Comparison of ENCODE assay signal across 22 cellular contexts in genomic region chr16:72987480-72987901, GRCh38.
DNase-seq lines count a peak whose midpoint lies in the region; ATAC-seq and TF ChIP-seq lines count a peak whose summit lies in the region.
"Had no signal": no experiment of that assay in that cellular context is flagged by ENCODE, and none has a peak within 500 bp of the region (broad histone marks: within the 10 kb centered on the region; RNA-seq: fewer than 3 reads in every experiment).

No MANE protein-coding gene starts in this region.

- peak overlapping the region; percentile 97 for H3K27ac Mint-ChIP-seq in HFFc6
- no peak overlapping the region for H3K27ac Mint-ChIP-seq in CD4-positive, alpha-beta T cell
- H3K27ac Mint-ChIP-seq: activated naive CD8-positive, alpha-beta T cell treated with anti-CD3 and anti-CD28 coated beads for 36 hours; activated T-helper 1 cell treated with anti-CD3 and anti-CD28 coated beads, Interleukin-12 subunit alpha, Interleukin-12 subunit beta, Interleukin-2, Interleukin-4 antibody, amounts not matched to agents 30 ng/mL and 10 ng/mL and 1 ng/mL, durations not matched to agents 14 hours and 24 hours and 36 hours had no signal

- peaks cover 4% of the 10 kb centered on the region for H3K27me3 Mint-ChIP-seq in HFFc6 (ENCODE audit: insufficient read depth)
- H3K27me3 Mint-ChIP-seq in CD4-positive, alpha-beta T cell: no peaks in the 10 kb centered on the region
- H3K27me3 Mint-ChIP-seq: activated naive CD8-positive, alpha-beta T cell treated with anti-CD3 and anti-CD28 coated beads for 36 hours; brain had no signal

- H3K27me3 ChIP-seq in RWPE2 (ENCODE audit: insufficient read depth, poor library complexity, severe bottlenecking): no peaks in the 10 kb centered on the region
- no peaks in the 10 kb centered on the region for H3K27me3 ChIP-seq in skeletal muscle tissue (ENCODE audit: control insufficient read depth in 3 of 3, insufficient read depth in 3 of 3, low read length in 3 of 3)
- H3K27me3 ChIP-seq in CD4-positive, alpha-beta T cell (ENCODE audit: control insufficient read depth, insufficient read depth, low read length): no peaks in the 10 kb centered on the region

- H3K36me3 Mint-ChIP-seq in HFFc6 (ENCODE audit: low read depth): peaks cover 8% of the 10 kb centered on the region
- H3K36me3 Mint-ChIP-seq in CD4-positive, alpha-beta T cell (ENCODE audit: low read depth): no peaks in the 10 kb centered on the region
- H3K36me3 Mint-ChIP-seq: activated naive CD8-positive, alpha-beta T cell treated with anti-CD3 and anti-CD28 coated beads for 36 hours had no signal

- H3K9me3 ChIP-seq in RWPE2 (ENCODE audit: severe bottlenecking) (no peaks in the 10 kb centered on the region), skeletal muscle tissue (ENCODE audit: control insufficient read depth in 3 of 3, low read length in 3 of 3) (no peaks in the 10 kb centered on the region)
- H3K9me3 ChIP-seq in CD4-positive, alpha-beta T cell (ENCODE audit: control insufficient read depth, low read length): no peaks in the 10 kb centered on the region
- H3K9me3 ChIP-seq: mucosa of descending colon had no signal

- CTCF ChIA-PET in CD4-positive, alpha-beta T cell (lab: Charles Lee): no interaction called here

- intact Hi-C loops in CD4-positive, alpha-beta T cell (cut with DNase I, micrococcal nuclease): no loop called here

- H3K27ac ChIP-seq in RWPE2 (ENCODE audit: poor library complexity, severe bottlenecking) (peak overlapping the region; percentile 99), skeletal muscle tissue (ENCODE audit: low read depth, low read length) (peak overlapping the region; percentile 80)
- no peak overlapping the region for H3K27ac ChIP-seq in CD4-positive, alpha-beta T cell (ENCODE audit: low read depth, low read length)
- H3K27ac ChIP-seq: HL-60 had no signal

- no peak overlapping the region for H3K4me3 Mint-ChIP-seq in HFFc6
- H3K4me3 Mint-ChIP-seq in CD4-positive, alpha-beta T cell: no peak overlapping the region
- H3K4me3 Mint-ChIP-seq: activated naive CD8-positive, alpha-beta T cell treated with anti-CD3 and anti-CD28 coated beads for 36 hours; activated T-helper 1 cell treated with anti-CD3 and anti-CD28 coated beads, Interleukin-12 subunit alpha, Interleukin-12 subunit beta, Interleukin-2, Interleukin-4 antibody, amounts not matched to agents 30 ng/mL and 10 ng/mL and 1 ng/mL, durations not matched to agents 14 hours and 24 hours and 36 hours; brain had no signal

- peak overlapping the region in 1 of 3 donors; percentile 51 for H3K9ac ChIP-seq in skeletal muscle tissue (ENCODE audit: low read depth in 1 of 3, low read length in 3 of 3)

- H3K4me3 ChIP-seq in RWPE2 (ENCODE audit: severe bottlenecking) (no peak overlapping the region), skeletal muscle tissue (ENCODE audit: low read length in 3 of 3) (no peak overlapping the region)
- H3K4me3 ChIP-seq: K562, mucosa of descending colon had no signal

- TF ChIP-seq CTCF in HFFc6 (IDR thresholded peaks at IDR 0.05) (no peak), RWPE2 (IDR thresholded peaks at IDR 0.05; ENCODE audit: poor library complexity, severe bottlenecking) (no peak)
- TF ChIP-seq CTCF in CD4-positive, alpha-beta T cell (IDR thresholded peaks at IDR 0.05): no peak

- H3K4me1 ChIP-seq in RWPE2 (ENCODE audit: insufficient read depth, poor library complexity, severe bottlenecking) (peaks cover 56% of the 10 kb centered on the region), skeletal muscle tissue (ENCODE audit: control insufficient read depth in 3 of 3, insufficient read depth in 3 of 3, low read length in 3 of 3) (peaks cover 84 to 87% (median 84%) of the 10 kb centered on the region in 3 donors)

- H3K36me3 ChIP-seq in RWPE2 (ENCODE audit: low read depth): no peaks in the 10 kb centered on the region; the same call in 1 of the 2 replicates
- H3K36me3 ChIP-seq in skeletal muscle tissue (ENCODE audit: control insufficient read depth in 3 of 3, insufficient read depth in 3 of 3, low read length in 3 of 3): no peaks in the 10 kb centered on the region

- POLR2A ChIA-PET in CD4-positive, alpha-beta T cell (lab: Charles Lee): no interaction called here

- H3K9me3 Mint-ChIP-seq in HFFc6: no peaks in the 10 kb centered on the region
- H3K9me3 Mint-ChIP-seq in CD4-positive, alpha-beta T cell: no peaks in the 10 kb centered on the region
- H3K9me3 Mint-ChIP-seq: activated naive CD8-positive, alpha-beta T cell treated with anti-CD3 and anti-CD28 coated beads for 36 hours; activated T-helper 1 cell treated with anti-CD3 and anti-CD28 coated beads, Interleukin-12 subunit alpha, Interleukin-12 subunit beta, Interleukin-2, Interleukin-4 antibody, amounts not matched to agents 30 ng/mL and 10 ng/mL and 1 ng/mL, durations not matched to agents 14 hours and 24 hours and 36 hours; brain had no signal

- no peak for DNase-seq in HFFc6
- peak; percentile 86 for DNase-seq in RWPE2 (ENCODE audit: low spot score)
- DNase-seq in kidney tubule cell (ENCODE audit: low spot score): peak; percentile 47
- no peak for DNase-seq in CD4-positive, alpha-beta T cell
- no peak for DNase-seq in NCI-H510A (lab: John Stamatoyannopoulos, UW)
- no peak for DNase-seq in central memory CD4-positive, alpha-beta T cell
- DNase-seq: activated CD4-positive, CD25-positive, alpha-beta regulatory T cell; activated CD8-positive, alpha-beta memory T cell treated with anti-CD3 and anti-CD28 coated beads for 24 hours; activated naive CD8-positive, alpha-beta T cell treated with anti-CD3 and anti-CD28 coated beads for 36 hours; AML-193; GF-D8; kidney; mucosa of descending colon; MV-4-11; NK-92 treated with Interleukin-12 subunit alpha and Interleukin-12 subunit beta, amount 100 ng/mL, for 24 hours; stimulated activated CD4-positive, alpha-beta T cell treated with anti-CD3 and anti-CD28 coated beads, Interleukin-2, amount 100 ng/mL, for 24 hours had no signal

- peak; percentile 52 for ATAC-seq in RWPE2 (ENCODE audit: low read depth)
- no peak for ATAC-seq in CD4-positive, alpha-beta T cell (ENCODE audit: poor library complexity)
- ATAC-seq in GM18517 (IDR thresholded peaks at IDR 0.05; ENCODE audit: unreplicated experiment): no peak
- ATAC-seq: K562, mucosa of descending colon had no signal

- peaks cover 89% of the 10 kb centered on the region for H3K4me1 Mint-ChIP-seq in HFFc6 (ENCODE audit: low read depth)
- no peaks in the 10 kb centered on the region for H3K4me1 Mint-ChIP-seq in CD4-positive, alpha-beta T cell (ENCODE audit: low read depth)
- H3K4me1 Mint-ChIP-seq: activated naive CD8-positive, alpha-beta T cell treated with anti-CD3 and anti-CD28 coated beads for 36 hours had no signal

Comparison
In these comparisons a context has a peak if more than half of its experiments do, and no peak if none do; other contexts are left out.
1. DNase-seq: peak in RWPE2 (single experiment) and kidney tubule cell (single experiment); none in HFFc6 (single experiment), CD4-positive, alpha-beta T cell (0 of 10), NCI-H510A (single experiment) and central memory CD4-positive, alpha-beta T cell (single experiment).